Comparison of ENCODE assay signal across 34 cellular contexts in the genomic region with DNA sequence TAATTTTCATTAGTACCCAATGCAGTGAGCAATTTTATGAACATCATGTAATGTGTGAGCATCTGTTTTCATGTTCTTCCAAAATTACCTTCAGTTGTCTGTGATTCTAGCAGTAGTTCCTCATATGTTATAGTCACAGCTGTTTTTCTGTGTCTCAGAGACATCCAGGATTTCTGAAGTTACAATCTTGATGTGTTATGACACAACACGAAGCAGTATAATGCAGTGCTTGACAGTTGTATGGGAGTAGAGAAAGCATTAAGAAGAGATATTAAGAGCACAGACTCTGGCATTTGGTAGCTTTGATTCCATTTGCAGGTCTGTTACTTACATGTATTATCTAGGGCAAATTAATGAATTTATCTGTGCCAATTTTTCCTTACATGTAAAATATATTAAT.
"Had no signal": no experiment of that assay in that cellular context is flagged by ENCODE, and none has a peak within 500 bp of the region (broad histone marks: within the 10 kb centered on the region; RNA-seq: fewer than 3 reads in every experiment).

No MANE protein-coding gene starts in this region.

- H3K4me3 ChIP-seq: MG63 had no signal

- DNase-seq: Karpas-422, Kasumi-1, MG63, MM.1S, MV-4-11, NCI-H1048, NCI-H1092, NCI-H1105, NCI-H1105 treated with DMSO at 0.1 percent for 48 hours, NCI-H1417, NCI-H1417 treated with DMSO at 0.1 percent for 48 hours, NCI-H1436, NCI-H1436 treated with DMSO at 0.1 percent for 48 hours, NCI-H146, NCI-H1694, NCI-H1694 treated with DMSO at 0.1 percent for 48 hours, NCI-H187, NCI-H187 treated with DMSO at 0.1 percent for 48 hours, NCI-H1930, NCI-H2029, NCI-H2029 treated with DMSO at 0.1 percent for 48 hours, NCI-H2081, NCI-H2081 treated with DMSO at 0.1 percent for 48 hours, NCI-H2107, NCI-H2171, NCI-H2171 treated with DMSO at 0.1 percent for 48 hours, NCI-H2227 treated with DMSO at 0.1 percent for 48 hours, NCI-H226, NCI-H345, NCI-H446, NCI-H446 treated with DMSO at 0.1 percent for 48 hours, NCI-H510A, NCI-H510A treated with DMSO at 0.1 percent for 48 hours, NCI-H524 had no signal

- H3K9me3 ChIP-seq: MG63 had no signal

- H3K27me3 ChIP-seq: MG63 had no signal

- H3K36me3 ChIP-seq: MG63 had no signal
